ENCODE assay signal across 24 cellular contexts in the genomic region with DNA sequence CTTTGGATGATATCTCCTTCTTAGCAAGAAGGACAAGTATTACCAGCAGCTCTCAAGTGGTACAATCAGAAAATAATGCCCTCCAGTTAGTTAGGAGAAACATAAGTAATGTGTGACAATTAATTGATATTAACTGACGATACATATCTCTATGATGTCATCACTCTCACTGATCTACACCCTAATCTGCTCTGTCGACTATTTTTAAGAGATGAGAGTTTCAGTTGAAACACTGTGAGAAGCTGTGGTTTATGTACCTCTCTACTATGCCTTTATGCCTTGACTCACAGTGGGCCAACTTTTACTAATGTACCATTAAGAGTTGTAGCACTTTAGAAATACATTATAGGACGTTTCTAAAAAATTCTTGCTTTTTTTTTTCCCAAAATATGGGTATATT. TPM values are rescaled to one million over a fixed set of nuclear protein-coding genes. Genes with fewer than 3 reads are reported as not detected.
DNase-seq lines count a peak whose midpoint lies in the region; ATAC-seq, FAIRE-seq and TF ChIP-seq lines count a peak whose summit lies in the region.
"Had no signal": no experiment of that assay in that cellular context is flagged by ENCODE, and none has a peak within 500 bp of the region (broad histone marks: within the 10 kb centered on the region; RNA-seq: fewer than 3 reads in every experiment).

No MANE protein-coding gene starts in this region.

- no TSS peak for BruUV-seq in K562 (replicated peaks; lab: Mats Ljungman, UMichigan)

- H3K9me3 ChIP-seq in K562 (replicated peaks; ENCODE audit: control insufficient read depth, insufficient read depth, low read depth, low read length) (no peaks in the 10 kb centered on the region), gastrocnemius medialis (no peaks in the 10 kb centered on the region)
- H3K9me3 ChIP-seq: right atrium auricular region, SJSA1, thyroid gland had no signal

- POLR2A ChIA-PET in K562 (lab: Yijun Ruan, JAX): interaction anchor here (1.3 to 2.3 kb wide), 2 partner anchors 8 to 13 kb away, joined by 7 to 11 read pairs; partner anchors contain the start of gene CEP152

- no peak overlapping the region for H2AFZ ChIP-seq in K562 (ENCODE audit: low read depth, low read length)
- H2AFZ ChIP-seq: parathyroid adenoma had no signal

- H3K9me1 ChIP-seq in K562 (ENCODE audit: control insufficient read depth, insufficient read depth, low read length): no peaks in the 10 kb centered on the region

- no peaks in the 10 kb centered on the region for H4K20me1 ChIP-seq in K562 (replicated peaks; ENCODE audit: control insufficient read depth, insufficient read depth, low read length)

- H3K27ac ChIP-seq in K562 (ENCODE audit: extremely low read depth, low read depth, low read length) (no peak overlapping the region), gastrocnemius medialis (no peak overlapping the region)
- H3K27ac ChIP-seq: epithelial cell of prostate, parathyroid adenoma, right atrium auricular region, SJSA1, thyroid gland had no signal

- WGBS in K562 (ENCODE audit: insufficient coverage, low coverage, missing lambda C conversion rate): 59% methylated on average over 3 of the region's 3 CpGs

- no peak for FAIRE-seq in K562 (lab: Jason Lieb, UNC)
- FAIRE-seq: TTC549 had no signal

- H3K4me3 ChIP-seq in K562: no peak overlapping the region
- no peak overlapping the region for H3K4me3 ChIP-seq in gastrocnemius medialis
- H3K4me3 ChIP-seq: lung, right atrium auricular region, SJSA1, thyroid gland had no signal

- peaks cover 78% of the 10 kb centered on the region for H3K79me2 ChIP-seq in K562 (ENCODE audit: control insufficient read depth, insufficient read depth, low read length)
- H3K79me2 ChIP-seq: parathyroid adenoma had no signal

- DNase-seq in GM13977 (ENCODE audit: low spot score) (peak; percentile 39), K562 (ENCODE audit: extremely low read depth in 1 of 4, low spot score in 3 of 4) (no peak), NCI-H446 (lab: John Stamatoyannopoulos, UW) (no peak), NK-92 (lab: John Stamatoyannopoulos, UW; ENCODE audit: unreplicated experiment) (no peak), NCI-H1436 (lab: John Stamatoyannopoulos, UW) (no peak), gastrocnemius medialis (no peak)
- DNase-seq: activated CD8-positive, alpha-beta memory T cell treated with anti-CD3 and anti-CD28 coated beads for 24 hours; activated naive CD4-positive, alpha-beta T cell; activated T-cell treated with anti-CD3 and anti-CD28 coated beads, Interleukin-2, amount 50 U/mL, for 1 hour; effector CD4-positive, alpha-beta T cell; head of caudate nucleus; NCI-H1417; NCI-H526; nephron progenitor cell; T-helper 1 cell had no signal

- TF ChIP-seq CTCF in GM13977 (IDR thresholded peaks at IDR 0.05; ENCODE audit: extremely low read depth, insufficient read depth, missing control alignments) (no peak), K562 (IDR thresholded peaks at IDR 0.05 in 2 of 3, conservative IDR thresholded peaks at IDR 0.05 in 1 of 3; ENCODE audit: insufficient read depth in 2 of 3, low read depth in 1 of 3, low read length in 3 of 3) (no peak), gastrocnemius medialis (IDR thresholded peaks at IDR 0.05 in 4 of 5, conservative IDR thresholded peaks at IDR 0.05 in 1 of 5) (no peak)

- intact Hi-C loops in K562 (cut with micrococcal nuclease): loop anchor here (5.0 to 10.0 kb wide), 2 partner anchors 297 to 445 kb away; no protein-coding TSS in a partner anchor
- intact Hi-C loops in gastrocnemius medialis (cut with DNase I; ENCODE audit: low total_unique reads): loop anchor here (5.0 kb wide), 1 partner anchor 445 kb away; no protein-coding TSS in a partner anchor

- in situ Hi-C loops in GM13977 (cut with MboI; ENCODE audit: low pct_unique_long_range_greater_than_20kb, low sequenced_read_pairs, unreplicated experiment) (loop anchor here (25.0 kb wide), 1 partner anchor 440 kb away; no protein-coding TSS in a partner anchor), K562 (cut with MboI) (loop anchor here (25.0 kb wide), 1 partner anchor 440 kb away; no protein-coding TSS in a partner anchor), gastrocnemius medialis (cut with MboI; ENCODE audit: low sequenced_read_pairs in 4 of 4) (loop anchor here (10.0 to 25.0 kb wide), 2 partner anchors 440 to 447 kb away; no protein-coding TSS in a partner anchor)

- H3K36me3 ChIP-seq in K562 (ENCODE audit: control insufficient read depth, insufficient read depth, low read length): peaks cover 47% of the 10 kb centered on the region
- H3K36me3 ChIP-seq in gastrocnemius medialis: no peaks in the 10 kb centered on the region
- H3K36me3 ChIP-seq: right atrium auricular region, thyroid gland had no signal

- TF ChIP-seq POLR2A in K562 (conservative IDR thresholded peaks at IDR 0.05): no peak
- no peak for TF ChIP-seq POLR2A in gastrocnemius medialis (IDR thresholded peaks at IDR 0.05)

- H3K4me1 ChIP-seq in K562 (replicated peaks in 1 of 2; ENCODE audit: control insufficient read depth in 2 of 2, insufficient read depth in 2 of 2, low read length in 2 of 2) (peaks cover 0 to 2% of the 10 kb centered on the region in 2 experiments; a peak in 2 of 5 replicates), gastrocnemius medialis (no peaks in the 10 kb centered on the region)
- H3K4me1 ChIP-seq: parathyroid adenoma had no signal

- no peak overlapping the region for H3K4me2 ChIP-seq in K562 (ENCODE audit: insufficient read depth, low read length)

- H3K9ac ChIP-seq in K562 (ENCODE audit: insufficient read depth in 1 of 2, low read depth in 2 of 2, low read length in 2 of 2): no peak overlapping the region
- H3K9ac ChIP-seq: parathyroid adenoma had no signal

- ATAC-seq in GM19463 (IDR thresholded peaks at IDR 0.05; ENCODE audit: unreplicated experiment): peak; percentile 62
- ATAC-seq in HG03175 (IDR thresholded peaks at IDR 0.05; ENCODE audit: unreplicated experiment): peak; percentile 40
- no peak for ATAC-seq in K562
- no peak for ATAC-seq in gastrocnemius medialis

- H3K27me3 ChIP-seq in K562 (ENCODE audit: control insufficient read depth in 2 of 2, insufficient read depth in 2 of 2, low read length in 2 of 2) (no peaks in the 10 kb centered on the region), gastrocnemius medialis (no peaks in the 10 kb centered on the region)
- H3K27me3 ChIP-seq: right atrium auricular region, SJSA1, thyroid gland had no signal

- no peak for TF ChIP-seq EP300 in K562 (IDR thresholded peaks at IDR 0.05; ENCODE audit: low read length)

- CTCF ChIA-PET in K562 (lab: Yijun Ruan, JAX; ENCODE audit: low intra/inter-chr PET ratio): no interaction called here

- no peak for TF ChIP-seq RAD21 in K562 (CRISPR knock-in tag; conservative IDR thresholded peaks at IDR 0.05 in 1 of 2, IDR thresholded peaks at IDR 0.05 in 1 of 2)

TF ChIP-seq in K562, 482 proteins besides CTCF, POLR2A, EP300 and RAD21:
- TF ChIP-seq MCM3 (IDR thresholded peaks at IDR 0.05) (no peak), SAFB (IDR thresholded peaks at IDR 0.05; ENCODE audit: borderline replicate concordance, low read depth, low read length) (no peak), HMG20B (CRISPR knock-in tag; IDR thresholded peaks at IDR 0.05) (no peak), MTF1 (CRISPR knock-in tag; IDR thresholded peaks at IDR 0.05; ENCODE audit: borderline replicate concordance) (no peak), EP400 (IDR thresholded peaks at IDR 0.05) (no peak), THRAP3 (IDR thresholded peaks at IDR 0.05; ENCODE audit: borderline replicate concordance) (no peak), PHB (CRISPR knock-in tag; IDR thresholded peaks at IDR 0.05) (no peak)
- TF ChIP-seq, protein P1, sequence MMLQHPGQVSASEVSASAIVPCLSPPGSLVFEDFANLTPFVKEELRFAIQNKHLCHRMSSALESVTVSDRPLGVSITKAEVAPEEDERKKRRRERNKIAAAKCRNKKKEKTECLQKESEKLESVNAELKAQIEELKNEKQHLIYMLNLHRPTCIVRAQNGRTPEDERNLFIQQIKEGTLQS (IDR thresholded peaks at IDR 0.05): peak; percentile 52; the same call in 1 of the 2 replicates
- TF ChIP-seq, protein P1 (CRISPR knock-in tag; conservative IDR thresholded peaks at IDR 0.05): no peak
TF ChIP-seq in K562: peak in this region for 1.

RNA-seq across cellular contexts. Expression of gene CEP152, which starts 8.6 kb away (rescaled TPM):
- 82.1 and 159 TPM in 2 replicates for total RNA-seq in K562 (2011; cell fraction: chromatin; rRNA removed; ENCODE audit: low replicate concordance)
- 23.8 and 41.8 TPM in 2 replicates for total RNA-seq in K562 (2011; cell fraction: nucleolus; rRNA removed)
- 54.3 and 76.0 TPM in 2 replicates for total RNA-seq in K562 (2011; cell fraction: nucleoplasm; rRNA removed)
- total RNA-seq in K562 (2014; rRNA removed) (23.6 and 24.0 TPM in 2 replicates), K562 (2014; rRNA removed; fragmentation: Illumina TruSeq; extraction: Trizol) (43.0 and 52.6 TPM in 2 replicates), K562 (2015; rRNA removed; fragmentation: Illumina TruSeq; extraction: Trizol) (36.2 and 41.1 TPM in 2 replicates), K562 (2021) (21.8 and 26.0 TPM in 2 replicates), gastrocnemius medialis (1 to 10 TPM in 3 of 4 donors, under 1 TPM in 1; 0.51 to 2.4 (median 1.4) TPM)
- polyA plus RNA-seq in K562 (2011; rRNA removed) (8.1 and 9.9 TPM in 2 replicates), K562 (2014; fragmentation: Illumina TruSeq; extraction: Trizol) (20.6 and 25.7 TPM in 2 replicates), K562 (2014; fragmentation: Nextera tagmentation; extraction: Ambion mirVana) (10 to 100 TPM; 12.0 to 14.2 TPM), K562 (2014; rRNA removed) (19.3 and 39.3 TPM in 2 replicates)
- polyA plus RNA-seq in K562 (2011; cell fraction: cytosol; rRNA removed): 3.7 and 5.0 TPM in 2 replicates
- 31.5 and 33.2 TPM in 2 replicates for polyA plus RNA-seq in K562 (2011; cell fraction: nucleus; rRNA removed)
- 12.8 and 18.9 TPM in 2 replicates for polyA plus RNA-seq in K562 (2012)
- 52.2 and 59.6 TPM in 2 replicates for polyA minus RNA-seq in K562 (2011; rRNA and poly(A)+ RNA removed)
- 9.7 and 18.1 TPM in 2 replicates for polyA minus RNA-seq in K562 (2011; cell fraction: cytosol; rRNA and poly(A)+ RNA removed)
- 58.7 and 94.1 TPM in 2 replicates for polyA minus RNA-seq in K562 (2011; cell fraction: nucleus; rRNA and poly(A)+ RNA removed)

Comparison
In these comparisons a context has a peak if more than half of its experiments do, and no peak if none do; other contexts are left out.
1. ATAC-seq: peak in GM19463 (single experiment) and HG03175 (single experiment); none in K562 (single experiment) and gastrocnemius medialis (0 of 2).
2. RNA of gene CEP152, which starts 8.6 kb away (total RNA-seq): 21.8 to 159 TPM in K562; 0.51 to 2.4 TPM in gastrocnemius medialis; every median in the first group is over 4 times any median in the second.